Comparison of ENCODE assay signal across 14 cellular contexts in the genomic region with DNA sequence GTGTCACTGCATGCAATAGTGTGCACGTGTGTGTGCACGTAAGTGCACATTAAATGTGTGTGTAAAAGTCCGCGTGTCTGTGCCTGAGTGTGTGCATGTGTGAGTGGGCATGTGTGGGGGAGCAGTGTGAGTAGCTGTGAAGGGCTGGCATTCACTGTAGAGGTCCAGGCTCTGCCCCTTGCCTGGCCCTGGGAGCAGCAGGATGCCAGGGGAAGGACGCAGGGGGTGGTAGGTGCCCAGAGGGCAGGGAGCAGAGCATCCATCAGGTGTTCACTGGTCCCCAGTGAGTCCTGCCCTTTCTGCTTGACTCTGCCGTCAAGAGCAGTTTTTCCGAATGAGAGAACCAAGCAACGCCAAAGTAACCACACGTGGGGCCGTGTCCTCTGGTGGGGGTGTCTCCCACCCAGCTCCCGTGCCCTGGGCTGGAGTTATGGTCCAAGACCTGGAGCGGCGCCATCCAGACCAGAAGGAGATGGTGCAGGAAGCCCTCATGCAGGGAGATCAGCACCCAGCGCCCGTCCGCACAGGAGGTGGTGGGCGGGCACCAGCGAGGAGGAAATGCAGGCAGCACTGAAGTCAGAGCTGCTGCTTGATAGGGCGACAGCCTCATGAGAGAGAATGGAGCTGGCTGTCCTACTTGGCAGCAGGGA.
A peak's percentile ranks its signal among the peaks of the same experiment; 100 is the strongest.
DNase-seq lines count a peak whose midpoint lies in the region; ATAC-seq and TF ChIP-seq lines count a peak whose summit lies in the region.
"Had no signal": no experiment of that assay in that cellular context is flagged by ENCODE, and none has a peak within 500 bp of the region (broad histone marks: within the 10 kb centered on the region; RNA-seq: fewer than 3 reads in every experiment).

No MANE protein-coding gene starts in this region.

- no peaks in the 10 kb centered on the region for H3K27me3 Mint-ChIP-seq in type B pancreatic cell

- ATAC-seq in Right ventricle myocardium superior (ENCODE audit: poor library complexity), result no peak
- ATAC-seq: body of pancreas had no signal

- no peaks in the 10 kb centered on the region for H3K36me3 Mint-ChIP-seq in type B pancreatic cell

- H3K4me3 Mint-ChIP-seq in type B pancreatic cell, result no peak overlapping the region

- no peak for TF ChIP-seq CTCF in type B pancreatic cell (conservative IDR thresholded peaks at IDR 0.05)

- H3K27ac Mint-ChIP-seq in type B pancreatic cell, result no peak overlapping the region

- H3K4me1 Mint-ChIP-seq in type B pancreatic cell (ENCODE audit: unreplicated experiment), result peaks cover 10% of the 10 kb centered on the region

- no peaks in the 10 kb centered on the region for H3K9me3 Mint-ChIP-seq in type B pancreatic cell

- intact Hi-C loops in Right ventricle myocardium superior (cut with DNase I), result no loop called here

- DNase-seq in activated naive CD4-positive, alpha-beta T cell (lab: John Stamatoyannopoulos, UW), result peak in 3 of 4 experiments; percentile 20 to 43 (median 30)
- no peak for DNase-seq in activated naive CD4-positive, alpha-beta T cell treated with Interleukin-2 at 50 U/mL for 16 hours
- DNase-seq in activated naive CD4-positive, alpha-beta T cell treated with anti-CD3 and anti-CD28 coated beads, Interleukin-2, amount 50 U/mL, for 16 hours, result peak; percentile 49
- DNase-seq in occipital lobe (lab: John Stamatoyannopoulos, UW) (peak; percentile 29), type B pancreatic cell (ENCODE audit: extremely low spot score, unreplicated experiment) (peak; percentile 62), SHP77 treated with DMSO at 0.1 percent for 48 hours (lab: John Stamatoyannopoulos, UW) (no peak), AG08395 (ENCODE audit: low spot score) (no peak), Right ventricle myocardium superior (no peak)
- DNase-seq: body of pancreas, GM23248, left cardiac atrium, NCI-H1048, SIG-M5, T1000 had no signal

Comparison
In these comparisons a context has a peak if more than half of its experiments do, and no peak if none do; other contexts are left out.
1. DNase-seq: peak in activated naive CD4-positive, alpha-beta T cell (3 of 4), activated naive CD4-positive, alpha-beta T cell treated with anti-CD3 and anti-CD28 coated beads, Interleukin-2, amount 50 U/mL, for 16 hours (single experiment), occipital lobe (single experiment) and type B pancreatic cell (single experiment); none in activated naive CD4-positive, alpha-beta T cell treated with Interleukin-2 at 50 U/mL for 16 hours (single experiment), SHP77 treated with DMSO at 0.1 percent for 48 hours (single experiment), AG08395 (single experiment) and Right ventricle myocardium superior (single experiment).